16 cellular contexts compared by ENCODE assay signal in genomic region chr1:172902861-172903381, GRCh38.
DNase-seq lines count a peak whose midpoint lies in the region; ATAC-seq and TF ChIP-seq lines count a peak whose summit lies in the region.
"Had no signal": no experiment of that assay in that cellular context is flagged by ENCODE, and none has a peak within 500 bp of the region (broad histone marks: within the 10 kb centered on the region; RNA-seq: fewer than 3 reads in every experiment).

No MANE protein-coding gene starts in this region.

- DNase-seq in AG04450 (ENCODE audit: low read depth, low spot score) (no peak), GM23338 (ENCODE audit: low spot score) (no peak), fibroblast of villous mesenchyme (ENCODE audit: low read depth) (peak; percentile 77), upper lobe of right lung (no peak), SIG-M5 treated with dmso at 0.1 percent for 504 hours (lab: John Stamatoyannopoulos, UW; ENCODE audit: unreplicated experiment) (no peak)
- DNase-seq: activated CD4-positive, alpha-beta memory T cell treated with anti-CD3 and anti-CD28 coated beads, Interleukin-2, amount 10 ng/mL, durations not matched to agents 7 days and 5 days; activated naive CD8-positive, alpha-beta T cell treated with anti-CD3 and anti-CD28 coated beads, Interleukin-2, amount 10 ng/mL, durations not matched to agents 7 days and 5 days; CD4-positive, CD25-positive, alpha-beta regulatory T cell; GOT3; hippocampal formation; NCI-H187; NCI-H82; ovary had no signal

- H3K27ac ChIP-seq in AG04450 (ENCODE audit: low read depth, low read length) (peak overlapping the region; percentile 11), GM23338 (ENCODE audit: low read depth) (no peak overlapping the region), upper lobe of right lung (no peak overlapping the region)
- H3K27ac ChIP-seq: ovary had no signal

- H3K4me2 ChIP-seq in GM23338 = no peak overlapping the region

- peaks cover 7% of the 10 kb centered on the region; the same call in 1 of the 3 replicates for H3K9me3 Mint-ChIP-seq in GM23338
- H3K9me3 Mint-ChIP-seq in activated T-helper 17 cell treated with anti-CD3 and anti-CD28 coated beads, Interleukin-2, amount 50 U/mL, for 72 hours = no peaks in the 10 kb centered on the region
- H3K9me3 Mint-ChIP-seq: activated CD4-positive, alpha-beta memory T cell treated with anti-CD3 and anti-CD28 coated beads, Interleukin-2, amount 10 ng/mL, durations not matched to agents 7 days and 5 days had no signal

- H3K36me3 Mint-ChIP-seq in GM23338 (ENCODE audit: low read depth) = peaks cover 4% of the 10 kb centered on the region; the same call in 1 of the 3 replicates
- H3K36me3 Mint-ChIP-seq in activated T-helper 17 cell treated with anti-CD3 and anti-CD28 coated beads, Interleukin-2, amount 50 U/mL, for 72 hours (ENCODE audit: low read depth) = no peaks in the 10 kb centered on the region
- H3K36me3 Mint-ChIP-seq: CD4-positive, CD25-positive, alpha-beta regulatory T cell had no signal

- ATAC-seq in GM23338 (no peak), upper lobe of right lung (no peak), HG03025 (IDR thresholded peaks at IDR 0.05; ENCODE audit: low FRiP score, unreplicated experiment) (no peak), HG03045 (IDR thresholded peaks at IDR 0.05; ENCODE audit: unreplicated experiment) (no peak)
- ATAC-seq in activated T-helper 17 cell treated with anti-CD3 and anti-CD28 coated beads, Interleukin-2, amount 50 U/mL, for 72 hours (replicated peaks) = peak; percentile 96

- peaks cover 11% of the 10 kb centered on the region; the same call in 1 of the 2 replicates for H3K9me2 ChIP-seq in GM23338 (ENCODE audit: insufficient read depth)

- H3K4me1 Mint-ChIP-seq in GM23338 = no peaks in the 10 kb centered on the region; the same call in 2 of the 3 replicates
- H3K4me1 Mint-ChIP-seq in activated T-helper 17 cell treated with anti-CD3 and anti-CD28 coated beads, Interleukin-2, amount 50 U/mL, for 72 hours = peaks cover 20% of the 10 kb centered on the region

- H3K27me3 Mint-ChIP-seq in GM23338 (ENCODE audit: insufficient read depth, low read depth, poor library complexity) = peaks cover 2% of the 10 kb centered on the region
- H3K27me3 Mint-ChIP-seq in activated T-helper 17 cell treated with anti-CD3 and anti-CD28 coated beads, Interleukin-2, amount 50 U/mL, for 72 hours = peaks cover 7% of the 10 kb centered on the region
- H3K27me3 Mint-ChIP-seq: activated naive CD8-positive, alpha-beta T cell treated with anti-CD3 and anti-CD28 coated beads, Interleukin-2, amount 10 ng/mL, durations not matched to agents 7 days and 5 days had no signal

- POLR2A ChIA-PET in AG04450 (lab: Yijun Ruan, JAX) = interaction anchor here (0.8 to 1.1 kb wide), 3 partner anchors 15 to 58 kb away, joined by 3 to 6 read pairs (median 4); no protein-coding TSS in a partner anchor

- intact Hi-C loops in upper lobe of right lung (cut with DNase I) = no loop called here

- H3K4me3 ChIP-seq in AG04450 (ENCODE audit: low read depth, low read length) (no peak overlapping the region), GM23338 (no peak overlapping the region), fibroblast of villous mesenchyme (ENCODE audit: low read depth, low read length) (no peak overlapping the region), upper lobe of right lung (no peak overlapping the region)
- H3K4me3 ChIP-seq: ovary had no signal

- H3F3A ChIP-seq in GM23338 (replicated peaks; ENCODE audit: low read depth) = no peaks in the 10 kb centered on the region

- no peak overlapping the region for H3K27ac Mint-ChIP-seq in GM23338
- H3K27ac Mint-ChIP-seq in activated T-helper 17 cell treated with anti-CD3 and anti-CD28 coated beads, Interleukin-2, amount 50 U/mL, for 72 hours = no peak overlapping the region
- H3K27ac Mint-ChIP-seq: activated CD4-positive, alpha-beta memory T cell treated with anti-CD3 and anti-CD28 coated beads, Interleukin-2, amount 10 ng/mL, durations not matched to agents 7 days and 5 days; activated naive CD8-positive, alpha-beta T cell treated with anti-CD3 and anti-CD28 coated beads, Interleukin-2, amount 10 ng/mL, durations not matched to agents 7 days and 5 days; CD4-positive, CD25-positive, alpha-beta regulatory T cell had no signal

- TF ChIP-seq CTCF in AG04450 (IDR thresholded peaks at IDR 0.05; ENCODE audit: low read depth, low read length) = no peak
- no peak for TF ChIP-seq CTCF in GM23338 (conservative IDR thresholded peaks at IDR 0.05; ENCODE audit: low read depth in 2 of 2)
- TF ChIP-seq CTCF in fibroblast of villous mesenchyme (IDR thresholded peaks at IDR 0.05; ENCODE audit: insufficient read depth, low read depth, low read length) = no peak
- no peak for TF ChIP-seq CTCF in upper lobe of right lung (IDR thresholded peaks at IDR 0.05)

- no peaks in the 10 kb centered on the region for H3K9me3 ChIP-seq in AG04450 (ENCODE audit: control insufficient read depth, insufficient read depth, low read length)
- no peaks in the 10 kb centered on the region for H3K9me3 ChIP-seq in upper lobe of right lung
- H3K9me3 ChIP-seq: ovary had no signal

- H3K4me3 Mint-ChIP-seq in GM23338 = no peak overlapping the region
- H3K4me3 Mint-ChIP-seq in activated T-helper 17 cell treated with anti-CD3 and anti-CD28 coated beads, Interleukin-2, amount 50 U/mL, for 72 hours = no peak overlapping the region
- H3K4me3 Mint-ChIP-seq: activated CD4-positive, alpha-beta memory T cell treated with anti-CD3 and anti-CD28 coated beads, Interleukin-2, amount 10 ng/mL, durations not matched to agents 7 days and 5 days; activated naive CD8-positive, alpha-beta T cell treated with anti-CD3 and anti-CD28 coated beads, Interleukin-2, amount 10 ng/mL, durations not matched to agents 7 days and 5 days; CD4-positive, CD25-positive, alpha-beta regulatory T cell had no signal

- no peaks in the 10 kb centered on the region for H3K27me3 ChIP-seq in AG04450 (ENCODE audit: control insufficient read depth, insufficient read depth, low read length)
- H3K27me3 ChIP-seq in GM23338 (ENCODE audit: insufficient read depth) = no peaks in the 10 kb centered on the region
- H3K27me3 ChIP-seq in upper lobe of right lung = no peaks in the 10 kb centered on the region
- H3K27me3 ChIP-seq: ovary had no signal

- CTCF ChIA-PET in AG04450 (lab: Charles Lee) = interaction anchor here (0.6 to 0.9 kb wide), 4 partner anchors 100 to 300 kb away, joined by 3 to 5 read pairs (median 4); no protein-coding TSS in a partner anchor

- H3K36me3 ChIP-seq in GM23338 (ENCODE audit: insufficient read depth) (no peaks in the 10 kb centered on the region), upper lobe of right lung (no peaks in the 10 kb centered on the region)
- H3K36me3 ChIP-seq: ovary had no signal

- 0 out of 2 replicates have a peak overlapping the region, but pooled peaks have one; percentile 24 for H2AFZ ChIP-seq in GM23338

- H4K20me1 ChIP-seq in GM23338 (replicated peaks; ENCODE audit: insufficient read depth) = no peaks in the 10 kb centered on the region

- no peaks in the 10 kb centered on the region for H3K4me1 ChIP-seq in GM23338 (ENCODE audit: insufficient read depth)
- no peaks in the 10 kb centered on the region for H3K4me1 ChIP-seq in upper lobe of right lung

- no peaks in the 10 kb centered on the region for H3K79me2 ChIP-seq in GM23338 (replicated peaks; ENCODE audit: insufficient read depth)

TF ChIP-seq in GM23338, 12 proteins besides CTCF, POLR2A, EP300 and RAD21:
- TF ChIP-seq, protein P1, sequence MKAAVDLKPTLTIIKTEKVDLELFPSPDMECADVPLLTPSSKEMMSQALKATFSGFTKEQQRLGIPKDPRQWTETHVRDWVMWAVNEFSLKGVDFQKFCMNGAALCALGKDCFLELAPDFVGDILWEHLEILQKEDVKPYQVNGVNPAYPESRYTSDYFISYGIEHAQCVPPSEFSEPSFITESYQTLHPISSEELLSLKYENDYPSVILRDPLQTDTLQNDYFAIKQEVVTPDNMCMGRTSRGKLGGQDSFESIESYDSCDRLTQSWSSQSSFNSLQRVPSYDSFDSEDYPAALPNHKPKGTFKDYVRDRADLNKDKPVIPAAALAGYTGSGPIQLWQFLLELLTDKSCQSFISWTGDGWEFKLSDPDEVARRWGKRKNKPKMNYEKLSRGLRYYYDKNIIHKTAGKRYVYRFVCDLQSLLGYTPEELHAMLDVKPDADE (IDR thresholded peaks at IDR 0.05) = no peak
- TF ChIP-seq STAT1 (IDR thresholded peaks at IDR 0.05; ENCODE audit: unreplicated experiment) = no peak
- no peak for TF ChIP-seq EZH2phosphoT487 (IDR thresholded peaks at IDR 0.05; ENCODE audit: unreplicated experiment)
- TF ChIP-seq JUNB (IDR thresholded peaks at IDR 0.05; ENCODE audit: unreplicated experiment) = no peak
- no peak for TF ChIP-seq ZNF114 (CRISPR knock-in tag; IDR thresholded peaks at IDR 0.05)
- no peak for TF ChIP-seq CREB1 (CRISPR knock-in tag; IDR thresholded peaks at IDR 0.05; ENCODE audit: low read depth)
TF ChIP-seq in GM23338: peak in this region for 0.
